7 cellular contexts compared by ENCODE assay signal in the genomic region with DNA sequence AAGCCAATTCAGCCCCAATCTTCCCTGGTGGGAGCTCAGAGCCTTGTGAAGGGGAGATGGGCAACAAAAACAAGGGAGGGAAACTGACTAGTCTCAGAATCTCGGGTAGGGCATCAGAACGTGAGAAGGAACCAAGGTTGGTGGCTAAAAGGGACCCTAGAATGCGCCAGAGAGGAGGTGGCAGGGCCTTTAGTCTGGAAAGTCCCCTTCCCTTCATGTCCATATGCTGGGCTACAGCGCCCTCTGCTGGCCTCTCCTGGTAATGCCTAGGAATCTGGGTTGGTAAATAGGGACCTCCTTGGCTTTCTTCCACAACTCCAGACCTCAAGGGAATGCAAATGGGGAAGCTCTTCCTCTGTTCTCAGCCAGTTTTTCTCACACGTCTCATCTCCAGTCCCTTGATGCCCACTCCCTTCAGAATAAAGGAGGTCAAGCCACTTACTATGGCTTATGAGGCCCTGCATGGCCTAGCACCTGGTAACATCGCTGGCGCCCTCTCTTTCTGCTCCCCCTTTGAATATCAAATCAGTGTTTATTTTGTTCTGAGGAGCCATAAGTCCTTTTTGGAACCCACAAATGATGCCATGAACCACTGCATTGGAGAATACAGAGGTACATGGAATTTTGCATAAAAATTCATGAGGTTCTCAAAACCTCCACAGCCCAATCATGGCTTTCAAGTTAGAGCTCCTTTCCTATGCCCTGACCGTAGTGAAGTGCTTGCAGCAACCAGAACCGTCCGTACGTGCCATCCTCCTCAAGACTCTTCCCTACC. TPM values are rescaled to one million over a fixed set of nuclear protein-coding genes. Genes with fewer than 3 reads are reported as not detected.
DNase-seq lines count a peak whose midpoint lies in the region; ATAC-seq and TF ChIP-seq lines count a peak whose summit lies in the region.

No MANE protein-coding gene starts in this region.

- TF ChIP-seq POLR2A in GM18505 (IDR thresholded peaks at IDR 0.05; ENCODE audit: borderline replicate concordance, extremely low read depth, insufficient read depth, insufficient read length), result peak; percentile 50

- H3K36me3 ChIP-seq in MG63, result peaks cover 69% of the 10 kb centered on the region

- H3K4me3 ChIP-seq in MG63, result peak overlapping the region; percentile 91

- peak overlapping the region; percentile 95 for H3K27ac ChIP-seq in substantia nigra (ENCODE audit: low read depth, low read length, poor library complexity, severe bottlenecking)

- no peak for ATAC-seq in GM18505 (IDR thresholded peaks at IDR 0.05; ENCODE audit: unreplicated experiment)

- no peaks in the 10 kb centered on the region for H3K9me3 ChIP-seq in MG63

- peak; percentile 81 for DNase-seq in MG63
- peak; percentile 60 for DNase-seq in SHP77 treated with DMSO at 0.1 percent for 48 hours (lab: John Stamatoyannopoulos, UW)
- DNase-seq in activated gamma-delta T cell treated with anti-CD3 and anti-CD28 coated beads, Interleukin-2, amount 50 U/mL, for 16 hours (ENCODE audit: low read depth), result peak; percentile 95
- DNase-seq in foreskin melanocyte, result peak; percentile 86
- DNase-seq in nucleus accumbens (lab: John Stamatoyannopoulos, UW), result peak in 54 of 56 donors; percentile 31 to 96 (median 78)
- peak; percentile 21 to 98 (median 83) for DNase-seq in substantia nigra (lab: John Stamatoyannopoulos, UW)

- no peaks in the 10 kb centered on the region for H3K27me3 ChIP-seq in MG63

RNA-seq across cellular contexts. Expression of a gene that starts 1.3 kb away (rescaled TPM):
- total RNA-seq in MG63 (2014; rRNA removed; shearing (Covaris generic); ENCODE audit: low replicate concordance), result 2.8 and 22.3 TPM in 2 replicates

RNA-seq across cellular contexts. Expression of a gene that starts 44.5 kb away (rescaled TPM):
- 149 and 151 TPM in 2 replicates for total RNA-seq in MG63 (2014; rRNA removed; shearing (Covaris generic); ENCODE audit: low replicate concordance)

RNA-seq across cellular contexts. Expression of a gene that starts 45.1 kb away (rescaled TPM):
- 5.6 and 8.6 TPM in 2 replicates for total RNA-seq in MG63 (2014; rRNA removed; shearing (Covaris generic); ENCODE audit: low replicate concordance)

RNA-seq across cellular contexts. Expression of a gene that starts 55.3 kb away (rescaled TPM):
- total RNA-seq in MG63 (2014; rRNA removed; shearing (Covaris generic); ENCODE audit: low replicate concordance), result 2.4 and 31.0 TPM in 2 replicates
